In genomic region chr4:81215936-81216335, GRCh38 we compare ENCODE assay signal across 13 cellular contexts. TPM values are rescaled to one million over a fixed set of nuclear protein-coding genes. Genes with fewer than 3 reads are reported as not detected.
DNase-seq lines count a peak whose midpoint lies in the region; ATAC-seq and TF ChIP-seq lines count a peak whose summit lies in the region.
"Had no signal": no experiment of that assay in that cellular context is flagged by ENCODE, and none has a peak within 500 bp of the region (broad histone marks: within the 10 kb centered on the region; RNA-seq: fewer than 3 reads in every experiment).

No MANE protein-coding gene starts in this region.

- H3K4me1 Mint-ChIP-seq in activated naive CD8-positive, alpha-beta T cell (ENCODE audit: low read depth) = peaks cover 11% of the 10 kb centered on the region
- peaks cover 10% of the 10 kb centered on the region for H3K4me1 Mint-ChIP-seq in activated naive CD8-positive, alpha-beta T cell treated with anti-CD3 and anti-CD28 coated beads for 36 hours
- H3K4me1 Mint-ChIP-seq in activated T-helper 17 cell treated with anti-CD3 and anti-CD28 coated beads, Interleukin-2, amount 50 U/mL, for 72 hours = no peaks in the 10 kb centered on the region
- peaks cover 11% of the 10 kb centered on the region for H3K4me1 Mint-ChIP-seq in type B pancreatic cell (ENCODE audit: unreplicated experiment)

- peak overlapping the region; percentile 67; the same call in 1 of the 2 replicates for H3K4me3 ChIP-seq in iPS-18c (ENCODE audit: insufficient read depth, low read depth, low read length)

- DNase-seq in activated naive CD8-positive, alpha-beta T cell treated with anti-CD3 and anti-CD28 coated beads for 36 hours = no peak
- DNase-seq in type B pancreatic cell (ENCODE audit: extremely low spot score, unreplicated experiment) (no peak), cerebellar cortex (ENCODE audit: low spot score) (no peak)
- no peak for DNase-seq in activated CD4-positive, alpha-beta T cell treated with anti-CD3 and anti-CD28 coated beads for 48 hours
- no peak for DNase-seq in activated naive CD4-positive, alpha-beta T cell (lab: John Stamatoyannopoulos, UW)
- DNase-seq: activated naive CD8-positive, alpha-beta T cell treated with anti-CD3 and anti-CD28 coated beads, Interleukin-2, amount 10 ng/mL, durations not matched to agents 7 days and 5 days; Karpas-422; left ventricle myocardium inferior had no signal

- H3K9me3 ChIP-seq in iPS-18c (ENCODE audit: control insufficient read depth, insufficient read depth, low read length) = peaks cover 4% of the 10 kb centered on the region
- H3K9me3 ChIP-seq: left ventricle myocardium inferior had no signal

- peaks cover 2% of the 10 kb centered on the region for H3K36me3 Mint-ChIP-seq in activated naive CD8-positive, alpha-beta T cell
- H3K36me3 Mint-ChIP-seq in activated naive CD8-positive, alpha-beta T cell treated with anti-CD3 and anti-CD28 coated beads for 36 hours = no peaks in the 10 kb centered on the region
- H3K36me3 Mint-ChIP-seq in activated T-helper 17 cell treated with anti-CD3 and anti-CD28 coated beads, Interleukin-2, amount 50 U/mL, for 72 hours (ENCODE audit: low read depth) = no peaks in the 10 kb centered on the region
- no peaks in the 10 kb centered on the region for H3K36me3 Mint-ChIP-seq in type B pancreatic cell
- H3K36me3 Mint-ChIP-seq: activated naive CD8-positive, alpha-beta T cell treated with anti-CD3 and anti-CD28 coated beads, Interleukin-2, amount 10 ng/mL, durations not matched to agents 7 days and 5 days had no signal

- H3K4me3 Mint-ChIP-seq in activated naive CD8-positive, alpha-beta T cell = peak overlapping the region; percentile 71
- H3K4me3 Mint-ChIP-seq in activated naive CD8-positive, alpha-beta T cell treated with anti-CD3 and anti-CD28 coated beads for 36 hours = no peak overlapping the region
- peak overlapping the region; percentile 22 for H3K4me3 Mint-ChIP-seq in activated T-helper 17 cell treated with anti-CD3 and anti-CD28 coated beads, Interleukin-2, amount 50 U/mL, for 72 hours
- H3K4me3 Mint-ChIP-seq in type B pancreatic cell = peak overlapping the region; percentile 88
- H3K4me3 Mint-ChIP-seq: dendritic cell treated with granulocyte-macrophage colony-stimulating factor and Interleukin-4, amounts not matched to agents 40 ng/mL and 50 ng/mL, for 4 days had no signal

- TF ChIP-seq CTCF in type B pancreatic cell (conservative IDR thresholded peaks at IDR 0.05) = no peak

- H3K27me3 Mint-ChIP-seq in activated naive CD8-positive, alpha-beta T cell = peaks cover 43% of the 10 kb centered on the region
- peaks cover 52% of the 10 kb centered on the region for H3K27me3 Mint-ChIP-seq in activated naive CD8-positive, alpha-beta T cell treated with anti-CD3 and anti-CD28 coated beads for 36 hours
- peaks cover 35% of the 10 kb centered on the region for H3K27me3 Mint-ChIP-seq in activated T-helper 17 cell treated with anti-CD3 and anti-CD28 coated beads, Interleukin-2, amount 50 U/mL, for 72 hours
- H3K27me3 Mint-ChIP-seq in type B pancreatic cell = peaks cover 31% of the 10 kb centered on the region

- no peak overlapping the region for H3K27ac Mint-ChIP-seq in activated naive CD8-positive, alpha-beta T cell
- no peak overlapping the region for H3K27ac Mint-ChIP-seq in activated naive CD8-positive, alpha-beta T cell treated with anti-CD3 and anti-CD28 coated beads for 36 hours
- no peak overlapping the region for H3K27ac Mint-ChIP-seq in activated T-helper 17 cell treated with anti-CD3 and anti-CD28 coated beads, Interleukin-2, amount 50 U/mL, for 72 hours
- peak overlapping the region; percentile 51 for H3K27ac Mint-ChIP-seq in type B pancreatic cell
- H3K27ac Mint-ChIP-seq: activated naive CD8-positive, alpha-beta T cell treated with anti-CD3 and anti-CD28 coated beads, Interleukin-2, amount 10 ng/mL, durations not matched to agents 7 days and 5 days; dendritic cell treated with granulocyte-macrophage colony-stimulating factor and Interleukin-4, amounts not matched to agents 40 ng/mL and 50 ng/mL, for 4 days; T-helper 1 cell treated with Interleukin-12 subunit alpha and Interleukin-12 subunit beta and Interleukin-4 antibody, amounts not matched to agents 30 μg/mL and 1 μg/mL, for 36 hours had no signal

- no peaks in the 10 kb centered on the region for H3K9me3 Mint-ChIP-seq in activated naive CD8-positive, alpha-beta T cell (ENCODE audit: low read depth)
- H3K9me3 Mint-ChIP-seq in activated naive CD8-positive, alpha-beta T cell treated with anti-CD3 and anti-CD28 coated beads for 36 hours = no peaks in the 10 kb centered on the region
- H3K9me3 Mint-ChIP-seq in activated T-helper 17 cell treated with anti-CD3 and anti-CD28 coated beads, Interleukin-2, amount 50 U/mL, for 72 hours = no peaks in the 10 kb centered on the region
- no peaks in the 10 kb centered on the region for H3K9me3 Mint-ChIP-seq in type B pancreatic cell
- H3K9me3 Mint-ChIP-seq: activated naive CD8-positive, alpha-beta T cell treated with anti-CD3 and anti-CD28 coated beads, Interleukin-2, amount 10 ng/mL, durations not matched to agents 7 days and 5 days; dendritic cell treated with granulocyte-macrophage colony-stimulating factor and Interleukin-4, amounts not matched to agents 40 ng/mL and 50 ng/mL, for 4 days; T-helper 1 cell treated with Interleukin-12 subunit alpha and Interleukin-12 subunit beta and Interleukin-4 antibody, amounts not matched to agents 30 μg/mL and 1 μg/mL, for 36 hours had no signal

- no peak for ATAC-seq in activated T-helper 17 cell treated with anti-CD3 and anti-CD28 coated beads, Interleukin-2, amount 50 U/mL, for 72 hours (replicated peaks)

RNA-seq across cellular contexts. Expression of gene PRKG2, which starts 0.9 kb away (rescaled TPM):
- total RNA-seq in activated naive CD8-positive, alpha-beta T cell treated with anti-CD3 and anti-CD28 coated beads for 36 hours = under 1 TPM; 0.12 to 0.58 TPM
- total RNA-seq in activated T-helper 17 cell treated with anti-CD3 and anti-CD28 coated beads, Interleukin-2, amount 50 U/mL, for 72 hours = under 1 TPM in 1 of 2 donors, not detected in 1; 0.66 TPM
- 4.2 and 11.9 TPM in 2 replicates for total RNA-seq in type B pancreatic cell (ENCODE audit: low replicate concordance)
